Comparison of ENCODE assay signal across 17 cellular contexts in genomic region chr6:48186746-48187145, GRCh38.
DNase-seq lines count a peak whose midpoint lies in the region; ATAC-seq and TF ChIP-seq lines count a peak whose summit lies in the region.
"Had no signal": no experiment of that assay in that cellular context is flagged by ENCODE, and none has a peak within 500 bp of the region (broad histone marks: within the 10 kb centered on the region; RNA-seq: fewer than 3 reads in every experiment).

No MANE protein-coding gene starts in this region.

- POLR2A ChIA-PET in WTC11 (lab: Charles Lee) = no interaction called here

- no peak for TF ChIP-seq CTCF in WTC11 (IDR thresholded peaks at IDR 0.05)

- ATAC-seq in WTC11 (peak; percentile 93), HG03469 (IDR thresholded peaks at IDR 0.05; ENCODE audit: unreplicated experiment) (no peak)
- ATAC-seq: HCT116 had no signal

- H3K4me1 Mint-ChIP-seq in WTC11 = peaks cover 12% of the 10 kb centered on the region
- H3K4me1 Mint-ChIP-seq: CD4-positive, CD25-positive, alpha-beta regulatory T cell; CD8-positive, alpha-beta memory T cell had no signal

- DNase-seq in ELF-1 (ENCODE audit: low read depth, low spot score) (peak; percentile 2), H7 (peak; percentile 0), WTC11 (ENCODE audit: low spot score) (peak; percentile 32), iPS-NIHi11 (ENCODE audit: low spot score) (peak; percentile 21), A172 (ENCODE audit: low spot score) (no peak)
- DNase-seq in activated CD4-positive, alpha-beta T cell treated with anti-CD3 and anti-CD28 coated beads, Interleukin-2, amount 50 U/mL, for 1 hour = no peak
- DNase-seq: ACHN; BE2C; C1 segment of cervical spinal cord; CD4-positive, CD25-positive, alpha-beta regulatory T cell; CD8-positive, alpha-beta memory T cell; COR-L47; GDM1; HFFc6; KG1 had no signal

- H3K9me3 Mint-ChIP-seq in WTC11 = no peaks in the 10 kb centered on the region

- no peak overlapping the region for H3K4me3 ChIP-seq in H7 (ENCODE audit: insufficient read depth, low read depth, low read length)

- H3K27me3 ChIP-seq in H7 (ENCODE audit: control insufficient read depth, insufficient read depth, low read length) = no peaks in the 10 kb centered on the region
- H3K27me3 ChIP-seq: BE2C had no signal

- H3K27me3 Mint-ChIP-seq in WTC11 (ENCODE audit: low read depth) = no peaks in the 10 kb centered on the region
- H3K27me3 Mint-ChIP-seq: CD4-positive, CD25-positive, alpha-beta regulatory T cell; CD8-positive, alpha-beta memory T cell had no signal

- no peaks in the 10 kb centered on the region for H3K36me3 Mint-ChIP-seq in WTC11
- H3K36me3 Mint-ChIP-seq: CD4-positive, CD25-positive, alpha-beta regulatory T cell; CD8-positive, alpha-beta memory T cell had no signal

- H3K27ac Mint-ChIP-seq in WTC11 = no peak overlapping the region
- H3K27ac Mint-ChIP-seq: CD4-positive, CD25-positive, alpha-beta regulatory T cell; CD8-positive, alpha-beta memory T cell; HFFc6 had no signal

- CTCF ChIA-PET in WTC11 (lab: Charles Lee) = no interaction called here

- no peak overlapping the region for H3K4me3 Mint-ChIP-seq in WTC11
- H3K4me3 Mint-ChIP-seq: CD4-positive, CD25-positive, alpha-beta regulatory T cell; CD8-positive, alpha-beta memory T cell; HFFc6 had no signal

- H3K36me3 ChIP-seq in H7 (replicated peaks; ENCODE audit: control insufficient read depth, insufficient read depth, low read length) = no peaks in the 10 kb centered on the region
- H3K36me3 ChIP-seq: BE2C had no signal

TF ChIP-seq in WTC11, 78 proteins besides CTCF, POLR2A, EP300 and RAD21:
- TF ChIP-seq SOX15 (CRISPR knock-in tag; IDR thresholded peaks at IDR 0.05) = no peak
- no peak for TF ChIP-seq NR1H2 (CRISPR knock-in tag; IDR thresholded peaks at IDR 0.05)
- no peak for TF ChIP-seq JAZF1 (CRISPR knock-in tag; IDR thresholded peaks at IDR 0.05)
- TF ChIP-seq ELF4 (CRISPR knock-in tag; IDR thresholded peaks at IDR 0.05; ENCODE audit: low read depth) = no peak

Comparison
In these comparisons a context has a peak if more than half of its experiments do, and no peak if none do; other contexts are left out.
1. DNase-seq: peak in ELF-1 (single experiment), H7 (single experiment), WTC11 (single experiment) and iPS-NIHi11 (single experiment); none in activated CD4-positive, alpha-beta T cell treated with anti-CD3 and anti-CD28 coated beads, Interleukin-2, amount 50 U/mL, for 1 hour (single experiment) and A172 (single experiment).